15 cellular contexts compared by ENCODE assay signal in the genomic region with DNA sequence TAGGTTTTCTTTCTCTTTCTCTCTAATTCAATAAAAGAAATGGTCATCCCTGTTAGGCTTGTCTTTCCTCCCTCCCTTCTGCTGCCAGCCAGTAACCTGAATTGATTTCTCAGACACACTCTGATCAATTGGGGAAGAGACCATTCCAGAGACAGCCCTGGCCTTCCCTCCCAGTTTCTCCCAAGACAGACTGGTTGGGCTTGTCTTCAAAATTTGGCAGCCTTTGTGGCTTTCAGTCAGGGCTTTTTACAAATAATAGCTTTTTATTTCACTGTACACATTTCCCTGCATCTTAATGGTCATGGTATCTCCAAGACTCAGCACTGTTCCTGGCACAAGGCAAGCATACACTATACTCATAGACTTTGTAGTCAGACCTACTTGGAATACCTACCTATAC. TPM values are rescaled to one million over a fixed set of nuclear protein-coding genes. Genes with fewer than 3 reads are reported as not detected.
"Had no signal": no experiment of that assay in that cellular context is flagged by ENCODE, and none has a peak within 500 bp of the region (broad histone marks: within the 10 kb centered on the region; RNA-seq: fewer than 3 reads in every experiment).

No MANE protein-coding gene starts in this region.

- H3K27me3 ChIP-seq: cardiac muscle cell had no signal

- DNase-seq: activated CD4-positive, alpha-beta T cell treated with anti-CD3 and anti-CD28 coated beads, Interleukin-2, amount 50 U/mL, for 1 hour; activated CD4-positive, CD25-positive, alpha-beta regulatory T cell; activated gamma-delta T cell; activated naive CD8-positive, alpha-beta T cell treated with anti-CD3 and anti-CD28 coated beads, Interleukin-2, amount 10 ng/mL, durations not matched to agents 7 days and 5 days; activated T-cell treated with anti-CD3 and anti-CD28 coated beads, Interleukin-2, amount 50 U/mL, for 1 hour; aorta; glutamatergic neuron; lower lobe of right lung; naive thymus-derived CD4-positive, alpha-beta T cell; psoas muscle; stimulated activated CD4-positive, alpha-beta T cell treated with anti-CD3 and anti-CD28 coated beads, Interleukin-2, amount 100 ng/mL, for 24 hours; stimulated activated naive CD4-positive, alpha-beta T cell; T-helper 17 cell had no signal

- H3K9me3 ChIP-seq: lower lobe of right lung, psoas muscle had no signal

- H3K27ac ChIP-seq: cardiac muscle cell, lower lobe of right lung, psoas muscle had no signal

- H3K4me3 ChIP-seq: cardiac muscle cell, lower lobe of right lung, psoas muscle had no signal

- ATAC-seq: lower lobe of right lung; naive thymus-derived CD4-positive, alpha-beta T cell; T-helper 17 cell had no signal

RNA-seq across cellular contexts. Expression of gene SLC26A4, which starts 46.7 kb away (rescaled TPM):
- total RNA-seq: mononuclear cell had no signal
- polyA plus RNA-seq: cardiac muscle cell; naive thymus-derived CD4-positive, alpha-beta T cell had no signal
